In genomic region chr5:41869150-41869738, GRCh38 we compare ENCODE assay signal across 8 cellular contexts. TPM values are rescaled to one million over a fixed set of nuclear protein-coding genes. Genes with fewer than 3 reads are reported as not detected.
A peak's percentile ranks its signal among the peaks of the same experiment; 100 is the strongest.
DNase-seq lines count a peak whose midpoint lies in the region; ATAC-seq and TF ChIP-seq lines count a peak whose summit lies in the region.

No MANE protein-coding gene starts in this region.

- H3K4me1 Mint-ChIP-seq in activated T-cell treated with anti-CD3 and anti-CD28 coated beads, Interleukin-2, amount 50 U/mL, for 72 hours (ENCODE audit: low read depth), result peaks cover 56% of the 10 kb centered on the region
- H3K4me1 Mint-ChIP-seq in nephron, result peaks cover 21% of the 10 kb centered on the region

- TF ChIP-seq CTCF in foreskin keratinocyte (conservative IDR thresholded peaks at IDR 0.05), result no peak
- no peak for TF ChIP-seq CTCF in nephron (IDR thresholded peaks at IDR 0.05; ENCODE audit: unreplicated experiment in 3 of 3)

- H3K27ac Mint-ChIP-seq in activated T-cell treated with anti-CD3 and anti-CD28 coated beads, Interleukin-2, amount 50 U/mL, for 72 hours, result peak overlapping the region; percentile 81
- H3K27ac Mint-ChIP-seq in nephron, result peak overlapping the region; percentile 30 to 86 (median 77)

- no peaks in the 10 kb centered on the region for H3K27me3 Mint-ChIP-seq in activated T-cell treated with anti-CD3 and anti-CD28 coated beads, Interleukin-2, amount 50 U/mL, for 72 hours (ENCODE audit: low read depth)
- no peaks in the 10 kb centered on the region for H3K27me3 Mint-ChIP-seq in nephron (ENCODE audit: low read depth)

- H3K27ac ChIP-seq in foreskin keratinocyte, result peak overlapping the region; percentile 69

- H3K27me3 ChIP-seq in foreskin keratinocyte, result no peaks in the 10 kb centered on the region

- peak; percentile 7 to 29 for DNase-seq in activated T-cell treated with anti-CD3 and anti-CD28 coated beads, Interleukin-2, amount 50 U/mL, for 72 hours
- DNase-seq in activated T-cell treated with anti-CD3 and anti-CD28 coated beads for 4 hours (no peak), NCI-H1092 (lab: John Stamatoyannopoulos, UW) (peak; percentile 7), foreskin keratinocyte (no peak), foreskin melanocyte (no peak)
- DNase-seq in activated T-helper 9 cell treated with anti-CD3 and anti-CD28 coated beads, Interleukin-2, amount 50 U/mL, for 16 hours (ENCODE audit: low read depth), result peak; percentile 0

- no peaks in the 10 kb centered on the region for H3K4me1 ChIP-seq in foreskin keratinocyte

- ATAC-seq in activated T-cell treated with anti-CD3 and anti-CD28 coated beads, Interleukin-2, amount 50 U/mL, for 72 hours (replicated peaks in 1 of 2), result no peak
- peak; percentile 12 for ATAC-seq in foreskin keratinocyte
- no peak for ATAC-seq in GM21825 (IDR thresholded peaks at IDR 0.05; ENCODE audit: unreplicated experiment)

- H3K36me3 Mint-ChIP-seq in activated T-cell treated with anti-CD3 and anti-CD28 coated beads, Interleukin-2, amount 50 U/mL, for 72 hours (ENCODE audit: insufficient read depth in 2 of 2), result peaks cover 0 to 4% of the 10 kb centered on the region in 2 donors
- H3K36me3 Mint-ChIP-seq in nephron (ENCODE audit: low read depth), result no peaks in the 10 kb centered on the region

- H3K4me3 Mint-ChIP-seq in activated T-cell treated with anti-CD3 and anti-CD28 coated beads, Interleukin-2, amount 50 U/mL, for 72 hours, result peak overlapping the region; percentile 80 to 93
- peak overlapping the region; percentile 87 to 92 (median 92) for H3K4me3 Mint-ChIP-seq in nephron

- H3K9me3 Mint-ChIP-seq in activated T-cell treated with anti-CD3 and anti-CD28 coated beads, Interleukin-2, amount 50 U/mL, for 72 hours, result no peaks in the 10 kb centered on the region
- no peaks in the 10 kb centered on the region for H3K9me3 Mint-ChIP-seq in nephron

RNA-seq across cellular contexts. Expression of gene OXCT1, which starts 1.0 kb away (rescaled TPM):
- 10 to 100 TPM; 58.7 to 63.8 TPM for total RNA-seq in activated T-cell treated with anti-CD3 and anti-CD28 coated beads, Interleukin-2, amount 50 U/mL, for 72 hours
- 42.0 and 46.4 TPM in 2 replicates for total RNA-seq in foreskin keratinocyte
- polyA plus RNA-seq in foreskin keratinocyte, result 18.4 and 23.7 TPM in 2 replicates

RNA-seq across cellular contexts. Expression of gene RIMOC1, which starts 34.9 kb away (rescaled TPM):
- total RNA-seq in activated T-cell treated with anti-CD3 and anti-CD28 coated beads, Interleukin-2, amount 50 U/mL, for 72 hours, result 10 to 100 TPM; 32.9 to 36.8 TPM
- 16.4 and 17.4 TPM in 2 replicates for total RNA-seq in foreskin keratinocyte
- polyA plus RNA-seq in foreskin keratinocyte, result 5.4 and 6.2 TPM in 2 replicates

RNA-seq across cellular contexts. Expression of gene FBXO4, which starts 55.8 kb away (rescaled TPM):
- total RNA-seq in activated T-cell treated with anti-CD3 and anti-CD28 coated beads, Interleukin-2, amount 50 U/mL, for 72 hours, result 10 to 100 TPM; 30.8 to 31.2 TPM
- total RNA-seq in foreskin keratinocyte, result 7.6 and 7.8 TPM in 2 replicates
- 6.1 and 6.3 TPM in 2 replicates for polyA plus RNA-seq in foreskin keratinocyte

Comparison
In these comparisons a context has a peak if more than half of its experiments do, and no peak if none do; other contexts are left out.
1. DNase-seq: peak in activated T-cell treated with anti-CD3 and anti-CD28 coated beads, Interleukin-2, amount 50 U/mL, for 72 hours (2 of 2), NCI-H1092 (single experiment) and activated T-helper 9 cell treated with anti-CD3 and anti-CD28 coated beads, Interleukin-2, amount 50 U/mL, for 16 hours (single experiment); none in activated T-cell treated with anti-CD3 and anti-CD28 coated beads for 4 hours (single experiment), foreskin keratinocyte (0 of 2) and foreskin melanocyte (single experiment).